ENCODE assay signal across 8 cellular contexts in genomic region chr2:47016172-47016913, GRCh38.
DNase-seq lines count a peak whose midpoint lies in the region; ATAC-seq and TF ChIP-seq lines count a peak whose summit lies in the region.

No MANE protein-coding gene starts in this region.

- no peaks in the 10 kb centered on the region; the same call in none of the 2 replicates for H3K36me3 ChIP-seq in HAP-1 (replicated peaks)

- H3K27ac Mint-ChIP-seq in T-helper 17 cell, result peak overlapping the region; percentile 75

- ATAC-seq in Right ventricle myocardium inferior (peak; percentile 31), T-helper 17 cell (no peak), GM21447 (IDR thresholded peaks at IDR 0.05; ENCODE audit: unreplicated experiment) (no peak)

- H3K4me1 Mint-ChIP-seq in T-helper 17 cell, result peaks cover 6% of the 10 kb centered on the region

- peaks cover 10% of the 10 kb centered on the region for H3K36me3 Mint-ChIP-seq in T-helper 17 cell (ENCODE audit: low read depth)

- in situ Hi-C loops in HAP-1 (cut with MboI; ENCODE audit: low sequenced_read_pairs), result no loop called here

- intact Hi-C loops in Right ventricle myocardium inferior (cut with DNase I), result no loop called here
- intact Hi-C loops in cardiac septum (cut with DNase I), result no loop called here

- TF ChIP-seq CTCF in fibroblast of villous mesenchyme (IDR thresholded peaks at IDR 0.05; ENCODE audit: insufficient read depth, low read depth, low read length), result peak; percentile 30
- peak; percentile 33 for TF ChIP-seq CTCF in retinal pigment epithelial cell (conservative IDR thresholded peaks at IDR 0.05; ENCODE audit: low read depth, low read length)

- H3K4me1 ChIP-seq in HAP-1, result no peaks in the 10 kb centered on the region

- no peaks in the 10 kb centered on the region for H3K9me3 ChIP-seq in T-helper 17 cell (ENCODE audit: control insufficient read depth, low read length, poor library complexity, severe bottlenecking)
- H3K9me3 ChIP-seq in HAP-1, result no peaks in the 10 kb centered on the region

- H3K4me3 ChIP-seq in fibroblast of villous mesenchyme (ENCODE audit: low read depth, low read length) (no peak overlapping the region), retinal pigment epithelial cell (ENCODE audit: low read length) (no peak overlapping the region), HAP-1 (no peak overlapping the region)

- H3K27me3 Mint-ChIP-seq in T-helper 17 cell, result no peaks in the 10 kb centered on the region

- DNase-seq in Right ventricle myocardium inferior (ENCODE audit: missing footprints) (peak; percentile 44), cardiac septum (ENCODE audit: low spot score) (no peak), T-helper 17 cell (no peak), fibroblast of villous mesenchyme (ENCODE audit: low read depth) (peak; percentile 91), retinal pigment epithelial cell (ENCODE audit: low read depth) (no peak), NCI-H187 treated with DMSO at 0.1 percent for 48 hours (lab: John Stamatoyannopoulos, UW) (no peak), HAP-1 (ENCODE audit: low spot score in 2 of 2) (no peak)

- H3K4me3 Mint-ChIP-seq in T-helper 17 cell, result no peak overlapping the region

- H3K27me3 ChIP-seq in HAP-1 (ENCODE audit: low read depth), result no peaks in the 10 kb centered on the region

Comparison
In these comparisons a context has a peak if more than half of its experiments do, and no peak if none do; other contexts are left out.
1. DNase-seq: peak in Right ventricle myocardium inferior (single experiment) and fibroblast of villous mesenchyme (single experiment); none in cardiac septum (single experiment), T-helper 17 cell (0 of 3), retinal pigment epithelial cell (single experiment), NCI-H187 treated with DMSO at 0.1 percent for 48 hours (single experiment) and HAP-1 (0 of 2).